ENCODE assay signal across 1 cellular context in the genomic region with DNA sequence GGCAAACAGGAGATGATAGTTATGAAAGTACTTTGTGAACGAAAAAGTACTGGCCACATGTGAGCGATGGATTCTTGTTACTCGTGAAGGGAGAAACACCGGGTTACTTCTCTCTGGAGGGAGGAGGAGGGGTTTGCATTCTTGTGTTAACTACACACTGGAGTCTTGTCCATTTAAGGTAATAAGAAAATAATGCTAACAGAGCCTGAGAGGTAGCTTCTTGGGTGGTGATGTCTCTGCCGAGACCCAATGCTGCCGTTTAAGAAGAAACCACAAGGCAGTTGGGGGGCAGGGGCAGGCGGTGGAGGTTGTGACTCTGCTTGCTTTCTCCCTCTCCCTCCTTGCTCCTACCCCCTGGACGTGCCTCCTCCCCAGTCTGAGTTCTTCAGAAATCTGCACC.
TF ChIP-seq lines count a peak whose summit lies in the region.

No MANE protein-coding gene starts in this region.

TF ChIP-seq in GM23338, 12 proteins besides CTCF, POLR2A, EP300 and RAD21 (continued from another document):
- TF ChIP-seq, protein P1, sequence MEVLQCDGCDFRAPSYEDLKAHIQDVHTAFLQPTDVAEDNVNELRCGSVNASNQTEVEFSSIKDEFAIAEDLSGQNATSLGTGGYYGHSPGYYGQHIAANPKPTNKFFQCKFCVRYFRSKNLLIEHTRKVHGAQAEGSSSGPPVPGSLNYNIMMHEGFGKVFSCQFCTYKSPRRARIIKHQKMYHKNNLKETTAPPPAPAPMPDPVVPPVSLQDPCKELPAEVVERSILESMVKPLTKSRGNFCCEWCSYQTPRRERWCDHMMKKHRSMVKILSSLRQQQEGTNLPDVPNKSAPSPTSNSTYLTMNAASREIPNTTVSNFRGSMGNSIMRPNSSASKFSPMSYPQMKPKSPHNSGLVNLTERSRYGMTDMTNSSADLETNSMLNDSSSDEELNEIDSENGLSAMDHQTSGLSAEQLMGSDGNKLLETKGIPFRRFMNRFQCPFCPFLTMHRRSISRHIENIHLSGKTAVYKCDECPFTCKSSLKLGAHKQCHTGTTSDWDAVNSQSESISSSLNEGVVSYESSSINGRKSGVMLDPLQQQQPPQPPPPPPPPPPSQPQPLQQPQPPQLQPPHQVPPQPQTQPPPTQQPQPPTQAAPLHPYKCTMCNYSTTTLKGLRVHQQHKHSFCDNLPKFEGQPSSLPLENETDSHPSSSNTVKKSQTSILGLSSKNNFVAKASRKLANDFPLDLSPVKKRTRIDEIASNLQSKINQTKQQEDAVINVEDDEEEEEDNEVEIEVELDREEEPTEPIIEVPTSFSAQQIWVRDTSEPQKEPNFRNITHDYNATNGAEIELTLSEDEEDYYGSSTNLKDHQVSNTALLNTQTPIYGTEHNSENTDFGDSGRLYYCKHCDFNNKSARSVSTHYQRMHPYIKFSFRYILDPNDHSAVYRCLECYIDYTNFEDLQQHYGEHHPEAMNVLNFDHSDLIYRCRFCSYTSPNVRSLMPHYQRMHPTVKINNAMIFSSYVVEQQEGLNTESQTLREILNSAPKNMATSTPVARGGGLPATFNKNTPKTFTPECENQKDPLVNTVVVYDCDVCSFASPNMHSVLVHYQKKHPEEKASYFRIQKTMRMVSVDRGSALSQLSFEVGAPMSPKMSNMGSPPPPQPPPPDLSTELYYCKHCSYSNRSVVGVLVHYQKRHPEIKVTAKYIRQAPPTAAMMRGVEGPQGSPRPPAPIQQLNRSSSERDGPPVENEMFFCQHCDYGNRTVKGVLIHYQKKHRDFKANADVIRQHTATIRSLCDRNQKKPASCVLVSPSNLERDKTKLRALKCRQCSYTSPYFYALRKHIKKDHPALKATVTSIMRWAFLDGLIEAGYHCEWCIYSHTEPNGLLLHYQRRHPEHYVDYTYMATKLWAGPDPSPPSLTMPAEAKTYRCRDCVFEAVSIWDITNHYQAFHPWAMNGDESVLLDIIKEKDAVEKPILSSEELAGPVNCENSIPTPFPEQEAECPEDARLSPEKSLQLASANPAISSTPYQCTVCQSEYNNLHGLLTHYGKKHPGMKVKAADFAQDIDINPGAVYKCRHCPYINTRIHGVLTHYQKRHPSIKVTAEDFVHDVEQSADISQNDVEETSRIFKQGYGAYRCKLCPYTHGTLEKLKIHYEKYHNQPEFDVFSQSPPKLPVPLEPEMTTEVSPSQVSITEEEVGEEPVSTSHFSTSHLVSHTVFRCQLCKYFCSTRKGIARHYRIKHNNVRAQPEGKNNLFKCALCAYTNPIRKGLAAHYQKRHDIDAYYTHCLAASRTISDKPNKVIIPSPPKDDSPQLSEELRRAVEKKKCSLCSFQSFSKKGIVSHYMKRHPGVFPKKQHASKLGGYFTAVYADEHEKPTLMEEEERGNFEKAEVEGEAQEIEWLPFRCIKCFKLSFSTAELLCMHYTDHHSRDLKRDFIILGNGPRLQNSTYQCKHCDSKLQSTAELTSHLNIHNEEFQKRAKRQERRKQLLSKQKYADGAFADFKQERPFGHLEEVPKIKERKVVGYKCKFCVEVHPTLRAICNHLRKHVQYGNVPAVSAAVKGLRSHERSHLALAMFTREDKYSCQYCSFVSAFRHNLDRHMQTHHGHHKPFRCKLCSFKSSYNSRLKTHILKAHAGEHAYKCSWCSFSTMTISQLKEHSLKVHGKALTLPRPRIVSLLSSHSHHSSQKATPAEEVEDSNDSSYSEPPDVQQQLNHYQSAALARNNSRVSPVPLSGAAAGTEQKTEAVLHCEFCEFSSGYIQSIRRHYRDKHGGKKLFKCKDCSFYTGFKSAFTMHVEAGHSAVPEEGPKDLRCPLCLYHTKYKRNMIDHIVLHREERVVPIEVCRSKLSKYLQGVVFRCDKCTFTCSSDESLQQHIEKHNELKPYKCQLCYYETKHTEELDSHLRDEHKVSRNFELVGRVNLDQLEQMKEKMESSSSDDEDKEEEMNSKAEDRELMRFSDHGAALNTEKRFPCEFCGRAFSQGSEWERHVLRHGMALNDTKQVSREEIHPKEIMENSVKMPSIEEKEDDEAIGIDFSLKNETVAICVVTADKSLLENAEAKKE (CRISPR knock-in tag; IDR thresholded peaks at IDR 0.05), result no peak
- TF ChIP-seq STAT1 (IDR thresholded peaks at IDR 0.05; ENCODE audit: unreplicated experiment), result no peak
- TF ChIP-seq, protein P2, sequence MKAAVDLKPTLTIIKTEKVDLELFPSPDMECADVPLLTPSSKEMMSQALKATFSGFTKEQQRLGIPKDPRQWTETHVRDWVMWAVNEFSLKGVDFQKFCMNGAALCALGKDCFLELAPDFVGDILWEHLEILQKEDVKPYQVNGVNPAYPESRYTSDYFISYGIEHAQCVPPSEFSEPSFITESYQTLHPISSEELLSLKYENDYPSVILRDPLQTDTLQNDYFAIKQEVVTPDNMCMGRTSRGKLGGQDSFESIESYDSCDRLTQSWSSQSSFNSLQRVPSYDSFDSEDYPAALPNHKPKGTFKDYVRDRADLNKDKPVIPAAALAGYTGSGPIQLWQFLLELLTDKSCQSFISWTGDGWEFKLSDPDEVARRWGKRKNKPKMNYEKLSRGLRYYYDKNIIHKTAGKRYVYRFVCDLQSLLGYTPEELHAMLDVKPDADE (IDR thresholded peaks at IDR 0.05), result no peak
